17 cellular contexts compared by ENCODE assay signal in the genomic region with DNA sequence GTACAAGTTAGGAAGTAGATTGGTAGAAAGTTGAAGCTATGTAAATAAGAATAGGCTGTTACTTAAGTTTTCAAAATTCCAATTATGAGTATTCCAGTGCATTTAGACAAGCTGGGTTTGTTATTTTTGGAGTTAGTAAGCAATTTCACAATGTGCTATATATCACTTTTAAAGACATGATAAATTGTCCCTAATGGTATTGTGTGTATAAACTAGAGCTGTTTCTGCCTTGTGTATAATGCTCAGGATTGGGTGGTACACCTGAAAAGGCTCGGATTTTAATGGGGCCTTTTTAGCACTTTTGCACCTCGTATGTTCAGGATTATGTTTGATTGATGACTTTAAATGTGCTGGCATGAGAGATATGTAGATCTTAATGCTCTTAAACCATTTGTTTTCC.
"Had no signal": no experiment of that assay in that cellular context is flagged by ENCODE, and none has a peak within 500 bp of the region (broad histone marks: within the 10 kb centered on the region; RNA-seq: fewer than 3 reads in every experiment).

No MANE protein-coding gene starts in this region.

- H3K27me3 Mint-ChIP-seq: activated CD4-positive, alpha-beta memory T cell treated with anti-CD3 and anti-CD28 coated beads, Interleukin-2, amount 10 ng/mL, durations not matched to agents 7 days and 5 days; activated T-cell treated with anti-CD3 and anti-CD28 coated beads, Interleukin-2, amount 50 U/mL, for 24 hours; dendritic cell treated with granulocyte-macrophage colony-stimulating factor and Interleukin-4, amounts not matched to agents 40 ng/mL and 50 ng/mL, for 4 days had no signal

- H3K36me3 Mint-ChIP-seq: WTC11 had no signal

- H3K9me3 Mint-ChIP-seq: activated CD4-positive, alpha-beta memory T cell treated with anti-CD3 and anti-CD28 coated beads, Interleukin-2, amount 10 ng/mL, durations not matched to agents 7 days and 5 days; activated T-cell treated with anti-CD3 and anti-CD28 coated beads, Interleukin-2, amount 50 U/mL, for 24 hours; dendritic cell treated with granulocyte-macrophage colony-stimulating factor and Interleukin-4, amounts not matched to agents 40 ng/mL and 50 ng/mL, for 4 days; WTC11 had no signal

- DNase-seq: activated CD4-positive, alpha-beta memory T cell treated with anti-CD3 and anti-CD28 coated beads, Interleukin-2, amount 10 ng/mL, durations not matched to agents 7 days and 5 days; activated CD4-positive, alpha-beta T cell treated with anti-CD3 and anti-CD28 coated beads for 4 hours; activated naive CD4-positive, alpha-beta T cell treated with anti-CD3 and anti-CD28 coated beads, Interleukin-2, amount 50 U/mL, for 16 hours; activated T-cell treated with anti-CD3 and anti-CD28 coated beads, Interleukin-2, amount 50 U/mL, for 24 hours; adrenal gland; cerebellar nuclear complex; foreskin keratinocyte; head of caudate nucleus; kidney glomerular epithelial cell; mesendoderm; ovary; stimulated activated CD4-positive, alpha-beta T cell treated with anti-CD3 and anti-CD28 coated beads, Interleukin-12 subunit alpha, Interleukin-12 subunit beta, amount 100 ng/mL, for 4 hours; stimulated activated CD4-positive, alpha-beta T cell treated with anti-CD3 and anti-CD28 coated beads, Interleukin-2, amount 100 ng/mL, for 24 hours; T-helper 2 cell had no signal

- H3K4me1 Mint-ChIP-seq: activated CD4-positive, alpha-beta memory T cell treated with anti-CD3 and anti-CD28 coated beads, Interleukin-2, amount 10 ng/mL, durations not matched to agents 7 days and 5 days; WTC11 had no signal

- ATAC-seq: foreskin keratinocyte had no signal

- H3K27ac Mint-ChIP-seq: activated CD4-positive, alpha-beta memory T cell treated with anti-CD3 and anti-CD28 coated beads, Interleukin-2, amount 10 ng/mL, durations not matched to agents 7 days and 5 days; activated T-cell treated with anti-CD3 and anti-CD28 coated beads, Interleukin-2, amount 50 U/mL, for 24 hours; dendritic cell treated with granulocyte-macrophage colony-stimulating factor and Interleukin-4, amounts not matched to agents 40 ng/mL and 50 ng/mL, for 4 days; WTC11 had no signal

- H3K4me3 Mint-ChIP-seq: activated CD4-positive, alpha-beta memory T cell treated with anti-CD3 and anti-CD28 coated beads, Interleukin-2, amount 10 ng/mL, durations not matched to agents 7 days and 5 days; activated T-cell treated with anti-CD3 and anti-CD28 coated beads, Interleukin-2, amount 50 U/mL, for 24 hours; brain; dendritic cell treated with granulocyte-macrophage colony-stimulating factor and Interleukin-4, amounts not matched to agents 40 ng/mL and 50 ng/mL, for 4 days; WTC11 had no signal
